24 cellular contexts compared by ENCODE assay signal in genomic region chr18:76982038-76982437, GRCh38.
DNase-seq lines count a peak whose midpoint lies in the region; ATAC-seq, FAIRE-seq and TF ChIP-seq lines count a peak whose summit lies in the region.
"Had no signal": no experiment of that assay in that cellular context is flagged by ENCODE, and none has a peak within 500 bp of the region (broad histone marks: within the 10 kb centered on the region; RNA-seq: fewer than 3 reads in every experiment).

No MANE protein-coding gene starts in this region.

- no peak for FAIRE-seq in kidney (lab: Jason Lieb, UNC)
- FAIRE-seq: colon had no signal

- no peak overlapping the region for H2AFZ ChIP-seq in SU-DHL-6 (ENCODE audit: low read depth, low read length, severe bottlenecking)
- H2AFZ ChIP-seq: parathyroid adenoma, PC-9 had no signal

- no peak for TF ChIP-seq CTCF in DOHH2 (IDR thresholded peaks at IDR 0.05; ENCODE audit: low read depth, low read length, poor library complexity, severe bottlenecking)
- TF ChIP-seq CTCF in SU-DHL-6 (IDR thresholded peaks at IDR 0.05; ENCODE audit: insufficient read depth, low read length, poor library complexity, severe bottlenecking), result no peak
- TF ChIP-seq CTCF in endodermal cell (conservative IDR thresholded peaks at IDR 0.05), result no peak
- TF ChIP-seq CTCF in kidney (IDR thresholded peaks at IDR 0.05; ENCODE audit: borderline replicate concordance, extremely low read depth, insufficient read depth), result no peak
- no peak for TF ChIP-seq CTCF in ovary (IDR thresholded peaks at IDR 0.05)

- H3K4me3 Mint-ChIP-seq in endodermal cell, result no peak overlapping the region
- peak overlapping the region; percentile 62 for H3K4me3 Mint-ChIP-seq in stimulated activated memory B cell treated with anti-CD40 and anti-IgM and Interleukin-4, amounts not matched to agents 10 μg/mL and 1 μg/mL and 100 μg/mL, for 72 hours
- H3K4me3 Mint-ChIP-seq: CD4-positive, alpha-beta memory T cell; naive thymus-derived CD8-positive, alpha-beta T cell had no signal

- ATAC-seq in stimulated activated memory B cell treated with anti-CD40 and anti-IgM and Interleukin-4, amounts not matched to agents 10 μg/mL and 1 μg/mL and 100 μg/mL, for 72 hours, result no peak
- ATAC-seq: naive thymus-derived CD8-positive, alpha-beta T cell had no signal

- peak; percentile 44 for DNase-seq in endodermal cell
- DNase-seq in NCI-H2081 treated with DMSO at 0.1 percent for 48 hours (lab: John Stamatoyannopoulos, UW), result no peak
- no peak for DNase-seq in kidney
- DNase-seq in H7, result no peak
- DNase-seq in ovary, result no peak
- DNase-seq: activated naive CD4-positive, alpha-beta T cell; brain microvascular endothelial cell; CD4-positive, alpha-beta memory T cell; DMS53; kidney glomerular epithelial cell; mammary epithelial cell; naive thymus-derived CD8-positive, alpha-beta T cell; NCI-H1105 treated with DMSO at 0.1 percent for 48 hours; NCI-H2029 treated with DMSO at 0.1 percent for 48 hours; PC-9 had no signal

- peaks cover 13% of the 10 kb centered on the region for H3K4me1 Mint-ChIP-seq in endodermal cell
- peaks cover 66% of the 10 kb centered on the region for H3K4me1 Mint-ChIP-seq in stimulated activated memory B cell treated with anti-CD40 and anti-IgM and Interleukin-4, amounts not matched to agents 10 μg/mL and 1 μg/mL and 100 μg/mL, for 72 hours

- H3K9me3 ChIP-seq in DOHH2 (ENCODE audit: control insufficient read depth, insufficient read depth, low read length) (no peaks in the 10 kb centered on the region), SU-DHL-6 (ENCODE audit: insufficient read depth, low read length) (no peaks in the 10 kb centered on the region), endodermal cell (ENCODE audit: control insufficient read depth, low read length) (no peaks in the 10 kb centered on the region), kidney (ENCODE audit: control insufficient read depth in 1 of 2, low read length in 2 of 2) (no peaks in the 10 kb centered on the region), ovary (no peaks in the 10 kb centered on the region)
- H3K9me3 ChIP-seq: adrenal gland, right lobe of liver, SJCRH30, suprapubic skin had no signal

- H3K4me3 ChIP-seq in DOHH2 (ENCODE audit: low read length), result peak overlapping the region; percentile 86
- no peak overlapping the region for H3K4me3 ChIP-seq in SU-DHL-6 (ENCODE audit: insufficient read depth, low read length, poor library complexity, severe bottlenecking)
- no peak overlapping the region for H3K4me3 ChIP-seq in endodermal cell (ENCODE audit: low read length)
- no peak overlapping the region for H3K4me3 ChIP-seq in kidney (ENCODE audit: low read length in 2 of 2)
- no peak overlapping the region for H3K4me3 ChIP-seq in H7 (ENCODE audit: insufficient read depth, low read depth, low read length)
- H3K4me3 ChIP-seq in ovary, result no peak overlapping the region
- H3K4me3 ChIP-seq: adrenal gland, PC-9, right lobe of liver, SJCRH30, suprapubic skin had no signal

- H3K4me1 ChIP-seq in DOHH2 (ENCODE audit: control insufficient read depth, low read length) (peaks cover 67% of the 10 kb centered on the region), endodermal cell (ENCODE audit: control insufficient read depth, insufficient read depth, low read length) (no peaks in the 10 kb centered on the region), kidney (ENCODE audit: control insufficient read depth in 1 of 2, insufficient read depth in 1 of 2, low read depth in 1 of 2, low read length in 2 of 2) (peaks cover 4 to 9% of the 10 kb centered on the region in 2 donors), ovary (ENCODE audit: insufficient read depth) (peaks cover 3% of the 10 kb centered on the region)
- H3K4me1 ChIP-seq: SJCRH30 had no signal

- H3K9me3 Mint-ChIP-seq in endodermal cell, result no peaks in the 10 kb centered on the region
- H3K9me3 Mint-ChIP-seq in stimulated activated memory B cell treated with anti-CD40 and anti-IgM and Interleukin-4, amounts not matched to agents 10 μg/mL and 1 μg/mL and 100 μg/mL, for 72 hours, result peaks cover 5% of the 10 kb centered on the region
- H3K9me3 Mint-ChIP-seq: CD4-positive, alpha-beta memory T cell; naive thymus-derived CD8-positive, alpha-beta T cell had no signal

- H3K9ac ChIP-seq in SU-DHL-6 (ENCODE audit: low read length) (no peak overlapping the region), endodermal cell (ENCODE audit: extremely low read depth, low read length, poor library complexity, severe bottlenecking) (no peak overlapping the region), kidney (ENCODE audit: low read length in 2 of 2) (no peak overlapping the region)
- H3K9ac ChIP-seq: parathyroid adenoma had no signal

- intact Hi-C loops in kidney (cut with DNase I) (no loop called here), ovary (cut with DNase I) (loop anchor here in 3 of 4 donors (5.0 kb wide), 1 partner anchor 180 kb away; no protein-coding TSS in a partner anchor)

- H3K79me2 ChIP-seq in DOHH2 (ENCODE audit: control insufficient read depth, low read length) (peaks cover 6% of the 10 kb centered on the region), SU-DHL-6 (ENCODE audit: insufficient read depth, low read length) (no peaks in the 10 kb centered on the region)
- H3K79me2 ChIP-seq: parathyroid adenoma had no signal

- TF ChIP-seq EP300 in ovary (IDR thresholded peaks at IDR 0.05), result no peak

- no peak for TF ChIP-seq POLR2A in ovary (IDR thresholded peaks at IDR 0.05)

- H3K9me2 ChIP-seq in DOHH2 (replicated peaks; ENCODE audit: control insufficient read depth, low read length) (no peaks in the 10 kb centered on the region), SU-DHL-6 (replicated peaks; ENCODE audit: insufficient read depth, low read length) (no peaks in the 10 kb centered on the region)

- peak overlapping the region; percentile 70 for H3K4me2 ChIP-seq in DOHH2 (ENCODE audit: low read length)
- peak overlapping the region; percentile 63 for H3K4me2 ChIP-seq in SU-DHL-6 (ENCODE audit: low read depth, low read length, poor library complexity, severe bottlenecking)
- H3K4me2 ChIP-seq: PC-9 had no signal

- H4K20me1 ChIP-seq in DOHH2 (ENCODE audit: control insufficient read depth, insufficient read depth, low read depth, low read length) (no peaks in the 10 kb centered on the region), SU-DHL-6 (ENCODE audit: low read depth, low read length) (no peaks in the 10 kb centered on the region)

- 92 to 94% methylated on average over 3 to 5 of the region's 5 CpGs for WGBS in endodermal cell (ENCODE audit: insufficient coverage in 1 of 2, insufficient read length in 1 of 2), 2 experiments
- 87 to 92% (median 89%) methylated on average over 5 of the region's 5 CpGs for WGBS in ovary, 3 donors

- no peaks in the 10 kb centered on the region for H3K27me3 ChIP-seq in DOHH2 (ENCODE audit: control insufficient read depth, low read length)
- H3K27me3 ChIP-seq in SU-DHL-6 (ENCODE audit: low read length), result no peaks in the 10 kb centered on the region
- H3K27me3 ChIP-seq in endodermal cell (ENCODE audit: control insufficient read depth, insufficient read depth, low read length, poor library complexity, severe bottlenecking), result no peaks in the 10 kb centered on the region
- no peaks in the 10 kb centered on the region for H3K27me3 ChIP-seq in H7 (ENCODE audit: control insufficient read depth, insufficient read depth, low read length)
- no peaks in the 10 kb centered on the region for H3K27me3 ChIP-seq in ovary
- H3K27me3 ChIP-seq: adrenal gland, brain microvascular endothelial cell, right lobe of liver, SJCRH30, suprapubic skin had no signal

- H3K36me3 Mint-ChIP-seq in endodermal cell (ENCODE audit: low read depth), result peaks cover 12% of the 10 kb centered on the region
- peaks cover 15% of the 10 kb centered on the region for H3K36me3 Mint-ChIP-seq in stimulated activated memory B cell treated with anti-CD40 and anti-IgM and Interleukin-4, amounts not matched to agents 10 μg/mL and 1 μg/mL and 100 μg/mL, for 72 hours
- H3K36me3 Mint-ChIP-seq: naive thymus-derived CD8-positive, alpha-beta T cell had no signal

- H3F3A ChIP-seq in DOHH2 (ENCODE audit: control insufficient read depth, insufficient read depth) (peaks cover 42% of the 10 kb centered on the region), SU-DHL-6 (ENCODE audit: insufficient read depth) (peaks cover 57% of the 10 kb centered on the region)

- peaks cover 27% of the 10 kb centered on the region for H3K36me3 ChIP-seq in DOHH2 (ENCODE audit: control insufficient read depth, low read length)
- no peaks in the 10 kb centered on the region for H3K36me3 ChIP-seq in SU-DHL-6 (ENCODE audit: low read length)
- peaks cover 3% of the 10 kb centered on the region for H3K36me3 ChIP-seq in endodermal cell (ENCODE audit: control insufficient read depth, insufficient read depth, low read length)
- H3K36me3 ChIP-seq in kidney (ENCODE audit: control insufficient read depth in 1 of 2, insufficient read depth in 2 of 2, low read length in 2 of 2), result no peaks in the 10 kb centered on the region
- H3K36me3 ChIP-seq in H7 (replicated peaks; ENCODE audit: control insufficient read depth, insufficient read depth, low read length), result no peaks in the 10 kb centered on the region
- no peaks in the 10 kb centered on the region for H3K36me3 ChIP-seq in ovary
- H3K36me3 ChIP-seq: adrenal gland, brain microvascular endothelial cell, right lobe of liver, SJCRH30, suprapubic skin had no signal

- H3K27ac ChIP-seq in DOHH2 (ENCODE audit: low read depth, low read length) (peak overlapping the region; percentile 98), SU-DHL-6 (ENCODE audit: low read depth, low read length) (peak overlapping the region; percentile 94), endodermal cell (ENCODE audit: low read depth, low read length) (no peak overlapping the region), kidney (ENCODE audit: low read depth in 2 of 2, low read length in 2 of 2) (no peak overlapping the region), ovary (no peak overlapping the region)
- H3K27ac ChIP-seq: adrenal gland, brain microvascular endothelial cell, PC-9, SJCRH30, suprapubic skin had no signal

- no peak overlapping the region for H3K27ac Mint-ChIP-seq in endodermal cell
- H3K27ac Mint-ChIP-seq in stimulated activated memory B cell treated with anti-CD40 and anti-IgM and Interleukin-4, amounts not matched to agents 10 μg/mL and 1 μg/mL and 100 μg/mL, for 72 hours, result peak overlapping the region; percentile 93

- no peaks in the 10 kb centered on the region for H3K27me3 Mint-ChIP-seq in endodermal cell (ENCODE audit: insufficient read depth)
- H3K27me3 Mint-ChIP-seq in stimulated activated memory B cell treated with anti-CD40 and anti-IgM and Interleukin-4, amounts not matched to agents 10 μg/mL and 1 μg/mL and 100 μg/mL, for 72 hours, result no peaks in the 10 kb centered on the region
- H3K27me3 Mint-ChIP-seq: CD4-positive, alpha-beta memory T cell; naive thymus-derived CD8-positive, alpha-beta T cell had no signal

Comparison
In these comparisons a context has a peak if more than half of its experiments do, and no peak if none do; other contexts are left out.
1. H3K27ac ChIP-seq: peak in DOHH2 (single experiment) and SU-DHL-6 (single experiment); none in endodermal cell (single experiment), kidney (0 of 2) and ovary (0 of 2).